8 cellular contexts compared by ENCODE assay signal in the genomic region with DNA sequence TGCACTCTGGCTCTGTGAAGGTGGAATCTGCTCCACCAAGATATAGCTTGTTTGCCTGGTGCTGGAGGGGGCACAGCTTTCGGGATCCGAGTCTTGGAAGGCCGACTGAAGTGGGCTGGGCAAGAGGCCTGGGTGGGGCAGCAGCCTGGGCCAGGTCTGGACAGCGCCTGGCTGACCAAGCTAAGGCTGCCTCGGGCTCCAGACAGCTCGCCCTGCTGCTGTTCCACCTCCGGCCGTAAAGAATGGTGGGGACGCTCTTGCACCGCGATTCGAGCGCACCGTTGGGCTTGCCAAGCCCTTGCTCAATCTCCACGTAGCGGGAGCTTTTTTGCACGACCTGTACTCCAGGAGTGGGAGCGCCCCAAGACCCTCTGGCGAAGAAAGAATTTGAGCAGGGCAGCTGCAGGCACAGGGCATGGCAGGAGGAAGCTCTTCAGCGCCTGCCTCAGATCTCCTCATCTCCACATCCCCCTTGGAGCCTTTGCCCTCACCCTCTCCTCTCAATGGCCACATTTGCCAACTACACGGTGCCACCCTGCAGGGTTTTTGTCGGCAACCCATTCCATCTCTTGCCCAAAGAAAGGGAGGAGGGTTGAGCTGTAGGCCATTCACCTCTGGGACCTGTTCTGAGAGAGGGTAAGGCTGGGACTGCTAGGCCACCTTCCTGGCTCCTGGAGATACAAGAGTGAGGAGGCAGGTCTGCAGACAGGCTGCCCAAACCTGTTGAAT. TPM values are rescaled to one million over a fixed set of nuclear protein-coding genes. Genes with fewer than 3 reads are reported as not detected.
A peak's percentile ranks its signal among the peaks of the same experiment; 100 is the strongest.
DNase-seq lines count a peak whose midpoint lies in the region; ATAC-seq, FAIRE-seq and TF ChIP-seq lines count a peak whose summit lies in the region.

No MANE protein-coding gene starts in this region.

- no TSS peak for BruUV-seq in mammary epithelial cell (replicated peaks; lab: Mats Ljungman, UMichigan)

- H3K36me3 ChIP-seq in mammary epithelial cell (ENCODE audit: insufficient read depth, low read length) (no peaks in the 10 kb centered on the region), transverse colon (no peaks in the 10 kb centered on the region)

- peaks cover 21% of the 10 kb centered on the region for H3K9me3 ChIP-seq in mammary epithelial cell (replicated peaks; ENCODE audit: insufficient read depth, low read length)
- no peaks in the 10 kb centered on the region for H3K9me3 ChIP-seq in transverse colon

- no peaks in the 10 kb centered on the region for H3K79me2 ChIP-seq in mammary epithelial cell (ENCODE audit: insufficient read depth, low read length)

- peak overlapping the region; percentile 24 for H2AFZ ChIP-seq in mammary epithelial cell (ENCODE audit: low read depth, low read length)

- WGBS in mammary epithelial cell (ENCODE audit: low coverage, missing lambda C conversion rate) = 35% methylated on average over 5 of the region's 22 CpGs
- 26% methylated on average over 22 of the region's 22 CpGs; no CpG with 5 or more reads in 1 of the 2 donors for WGBS in transverse colon (ENCODE audit: low coverage in 1 of 2), 2 donors

- dilution Hi-C loops in mammary epithelial cell (cut with HindIII; ENCODE audit: low sequenced_read_pairs) = no loop called here

- H3K4me1 ChIP-seq in mammary epithelial cell (ENCODE audit: insufficient read depth, low read length) (peaks cover 6% of the 10 kb centered on the region), transverse colon (no peaks in the 10 kb centered on the region)

- TF ChIP-seq EP300 in transverse colon (IDR thresholded peaks at IDR 0.05; ENCODE audit: low read depth) = no peak

- no peak for DNase-seq in AG09309 (ENCODE audit: low read depth)
- DNase-seq in GM12892 (ENCODE audit: insufficient read length) = peak; percentile 54
- DNase-seq in NCI-H748 (lab: John Stamatoyannopoulos, UW; ENCODE audit: unreplicated experiment) = peak; percentile 17
- peak; percentile 41 for DNase-seq in mammary epithelial cell
- peak; percentile 64 for DNase-seq in left lobe of liver (ENCODE audit: low spot score)
- peak; percentile 28 for DNase-seq in transverse colon
- no peak for DNase-seq in AML-193 (lab: John Stamatoyannopoulos, UW)

- CTCF ChIA-PET in mammary epithelial cell (lab: Charles Lee; ENCODE audit: low non-redundant PET) = interaction anchor here (0.6 to 0.9 kb wide), 5 partner anchors 36 to 1052 kb away, joined by 3 to 5 read pairs (median 4); partner anchors contain the start of gene GABRE

- H3K4me3 ChIP-seq in AG09309 (ENCODE audit: control insufficient read depth, low read depth, low read length) (no peak overlapping the region), mammary epithelial cell (replicated peaks in 1 of 3; ENCODE audit: insufficient read depth in 1 of 3, low read depth in 2 of 3, low read length in 3 of 3) (no peak overlapping the region), transverse colon (no peak overlapping the region)

- no peak overlapping the region for H3K9ac ChIP-seq in mammary epithelial cell (ENCODE audit: insufficient read depth, low read length)

- no peaks in the 10 kb centered on the region for H4K20me1 ChIP-seq in mammary epithelial cell (ENCODE audit: insufficient read depth, low read length)

- no peaks in the 10 kb centered on the region for H3K27me3 ChIP-seq in mammary epithelial cell (ENCODE audit: insufficient read depth, low read length)
- no peaks in the 10 kb centered on the region for H3K27me3 ChIP-seq in transverse colon

- ATAC-seq in HG02943 (IDR thresholded peaks at IDR 0.05; ENCODE audit: low read depth, unreplicated experiment) (peak; percentile 63), left lobe of liver (peak; percentile 98)

- TF ChIP-seq CTCF in AG09309 (IDR thresholded peaks at IDR 0.05; ENCODE audit: control insufficient read depth, insufficient read depth, low read depth, low read length, missing control alignments) = peak; percentile 83
- TF ChIP-seq CTCF in mammary epithelial cell (conservative IDR thresholded peaks at IDR 0.05 in 1 of 2, IDR thresholded peaks at IDR 0.05 in 1 of 2; ENCODE audit: extremely low read depth in 1 of 2, insufficient read depth in 1 of 2, low read depth in 1 of 2, low read length in 2 of 2) = peak; percentile 71 to 88
- TF ChIP-seq CTCF in transverse colon (IDR thresholded peaks at IDR 0.05) = peak; percentile 59 to 67 (median 61)

- intact Hi-C loops in mammary epithelial cell (cut with micrococcal nuclease) = loop anchor here (1.0 to 10.0 kb wide), 10 partner anchors 44 to 1066 kb away; no protein-coding TSS in a partner anchor
- intact Hi-C loops in transverse colon (cut with DNase I; ENCODE audit: low total_unique reads) = loop anchor here (5.0 kb wide), 1 partner anchor 879 kb away; no protein-coding TSS in a partner anchor

- peak overlapping the region; percentile 9 for H3K4me2 ChIP-seq in mammary epithelial cell (ENCODE audit: insufficient read depth, low read depth, low read length)

- in situ Hi-C loops in mammary epithelial cell (cut with MboI; ENCODE audit: low sequenced_read_pairs in 2 of 2) (loop anchor here in 1 of 2 donors (10.0 to 25.0 kb wide), 2 partner anchors 881 to 1059 kb away; partner anchors contain the start of gene GABRQ), transverse colon (cut with MboI; ENCODE audit: low pct_ligation_motif_present in 1 of 4, low pct_unique_long_range_greater_than_20kb in 1 of 4, low sequenced_read_pairs in 3 of 4) (loop anchor here in 1 of 4 donors (25.0 kb wide), 1 partner anchor 884 kb away; the partner anchor contains the start of gene GABRQ)

- FAIRE-seq in GM12892 (lab: Jason Lieb, UNC) = peak; percentile 79

- no peak overlapping the region for H3K27ac ChIP-seq in mammary epithelial cell (ENCODE audit: insufficient read depth, low read depth, low read length)
- no peak overlapping the region for H3K27ac ChIP-seq in transverse colon

- no peak for TF ChIP-seq POLR2A in GM12892 (IDR thresholded peaks at IDR 0.05; ENCODE audit: low read depth, low read length)
- no peak for TF ChIP-seq POLR2A in transverse colon (IDR thresholded peaks at IDR 0.05)

RNA-seq across cellular contexts. Expression of gene CNGA2, which starts 18.9 kb away (rescaled TPM):
- polyA plus RNA-seq in GM12892 (2012; ENCODE audit: missing spikeins) = not detected
- total RNA-seq in mammary epithelial cell (not detected), left lobe of liver (not detected), transverse colon (not detected)
- polyA plus RNA-seq in mammary epithelial cell = not detected
- polyA minus RNA-seq in mammary epithelial cell = not detected

RNA-seq across cellular contexts. Expression of gene FATE1, which starts 37.6 kb away (rescaled TPM):
- polyA plus RNA-seq in GM12892 (2012; ENCODE audit: missing spikeins) = not detected
- total RNA-seq in mammary epithelial cell = not detected
- polyA plus RNA-seq in mammary epithelial cell = not detected
- not detected for polyA minus RNA-seq in mammary epithelial cell
- not detected for total RNA-seq in left lobe of liver
- not detected for total RNA-seq in transverse colon

RNA-seq across cellular contexts. Expression of gene PRRG3, which starts 58.2 kb away (rescaled TPM):
- polyA plus RNA-seq in GM12892 (2012; ENCODE audit: missing spikeins) = not detected
- total RNA-seq in mammary epithelial cell (not detected), left lobe of liver (0.38 TPM), transverse colon (1 to 10 TPM in 2 of 4 donors, under 1 TPM in 1, not detected in 1; 0.68 to 3.2 (median 1.8) TPM)
- not detected for polyA plus RNA-seq in mammary epithelial cell
- polyA minus RNA-seq in mammary epithelial cell = not detected

Comparison
In these comparisons a context has a peak if more than half of its experiments do, and no peak if none do; other contexts are left out.
1. DNase-seq: peak in GM12892 (single experiment), NCI-H748 (single experiment), mammary epithelial cell (single experiment), left lobe of liver (single experiment) and transverse colon (single experiment); none in AG09309 (single experiment) and AML-193 (0 of 2).
2. Peak in every context shown above with its lines, with median percentiles within 50 percentile points of each other: CTCF ChIP-seq.